In genomic region chr17:48025040-48025903, GRCh38 we compare ENCODE assay signal across 8 cellular contexts. TPM values are rescaled to one million over a fixed set of nuclear protein-coding genes. Genes with fewer than 3 reads are reported as not detected.
DNase-seq lines count a peak whose midpoint lies in the region; ATAC-seq and TF ChIP-seq lines count a peak whose summit lies in the region.

No MANE protein-coding gene starts in this region.

- H3K9me3 ChIP-seq in right lobe of liver, result no peaks in the 10 kb centered on the region

- peaks cover 0 to 33% (median 15%) of the 10 kb centered on the region in 4 donors for H3K4me1 ChIP-seq in right lobe of liver

- H3K27ac ChIP-seq in right lobe of liver, result peak overlapping the region in 1 of 3 donors; percentile 29

- intact Hi-C loops in right lobe of liver (cut with DNase I), result loop anchor here (5.0 kb wide), 1 partner anchor 47 kb away; no protein-coding TSS in a partner anchor

- TF ChIP-seq CTCF in right lobe of liver (IDR thresholded peaks at IDR 0.05), result peak; percentile 70 to 91 (median 73)

- H3K36me3 ChIP-seq in right lobe of liver, result no peaks in the 10 kb centered on the region

- peak; percentile 99 for DNase-seq in CD1c-positive myeloid dendritic cell (ENCODE audit: extremely low spot score)
- peak; percentile 99 for DNase-seq in HK-2 (ENCODE audit: unreplicated experiment)
- DNase-seq in NCI-H82 (lab: John Stamatoyannopoulos, UW), result peak; percentile 99
- DNase-seq in activated CD4-positive, alpha-beta T cell treated with anti-CD3 and anti-CD28 coated beads, Interleukin-2, amount 50 U/mL, for 48 hours, result peak; percentile 98
- peak; percentile 93 to 97 for DNase-seq in dermis microvascular lymphatic vessel endothelial cell (ENCODE audit: low read depth in 2 of 2)
- peak; percentile 98 to 99 (median 98) for DNase-seq in right lobe of liver
- DNase-seq in stimulated activated CD4-positive, alpha-beta T cell treated with anti-CD3 and anti-CD28 coated beads, Interleukin-4, amount 100 ng/mL, for 1 hour, result peak; percentile 98

- TF ChIP-seq POLR2A in right lobe of liver (IDR thresholded peaks at IDR 0.05), result no peak

- H3K4me3 ChIP-seq in right lobe of liver, result peak overlapping the region; percentile 31 to 48 (median 37)

- ATAC-seq in GM19452 (IDR thresholded peaks at IDR 0.05; ENCODE audit: unreplicated experiment) (peak; percentile 82), right lobe of liver (peak; percentile 90 to 95 (median 93))

- 1% methylated on average over 16 of the region's 56 CpGs for WGBS in right lobe of liver (ENCODE audit: insufficient coverage, low coverage, low lambda C conversion rate, missing lambda C conversion rate)

- H3K27me3 ChIP-seq in right lobe of liver, result no peaks in the 10 kb centered on the region

RNA-seq across cellular contexts. Expression of gene COPZ2, which starts 12.3 kb away (rescaled TPM):
- total RNA-seq in dermis microvascular lymphatic vessel endothelial cell, result 5.5 and 9.5 TPM in 2 replicates
- total RNA-seq in right lobe of liver, result 10 to 100 TPM; 18.9 to 26.6 (median 23.8) TPM

RNA-seq across cellular contexts. Expression of gene NFE2L1, which starts 22.9 kb away (rescaled TPM):
- total RNA-seq in dermis microvascular lymphatic vessel endothelial cell (69.3 and 109 TPM in 2 replicates), right lobe of liver (100 to 1,000 TPM in 4 of 6 experiments, 10 to 100 TPM in 2; 63.1 to 156 (median 117) TPM)

RNA-seq across cellular contexts. Expression of gene CDK5RAP3, which starts 54.4 kb away (rescaled TPM):
- total RNA-seq in dermis microvascular lymphatic vessel endothelial cell (47.8 and 62.8 TPM in 2 replicates), right lobe of liver (100 to 1,000 TPM in 3 of 6 experiments, 10 to 100 TPM in 3; 47.3 to 119 (median 99.7) TPM)
